In the genomic region with DNA sequence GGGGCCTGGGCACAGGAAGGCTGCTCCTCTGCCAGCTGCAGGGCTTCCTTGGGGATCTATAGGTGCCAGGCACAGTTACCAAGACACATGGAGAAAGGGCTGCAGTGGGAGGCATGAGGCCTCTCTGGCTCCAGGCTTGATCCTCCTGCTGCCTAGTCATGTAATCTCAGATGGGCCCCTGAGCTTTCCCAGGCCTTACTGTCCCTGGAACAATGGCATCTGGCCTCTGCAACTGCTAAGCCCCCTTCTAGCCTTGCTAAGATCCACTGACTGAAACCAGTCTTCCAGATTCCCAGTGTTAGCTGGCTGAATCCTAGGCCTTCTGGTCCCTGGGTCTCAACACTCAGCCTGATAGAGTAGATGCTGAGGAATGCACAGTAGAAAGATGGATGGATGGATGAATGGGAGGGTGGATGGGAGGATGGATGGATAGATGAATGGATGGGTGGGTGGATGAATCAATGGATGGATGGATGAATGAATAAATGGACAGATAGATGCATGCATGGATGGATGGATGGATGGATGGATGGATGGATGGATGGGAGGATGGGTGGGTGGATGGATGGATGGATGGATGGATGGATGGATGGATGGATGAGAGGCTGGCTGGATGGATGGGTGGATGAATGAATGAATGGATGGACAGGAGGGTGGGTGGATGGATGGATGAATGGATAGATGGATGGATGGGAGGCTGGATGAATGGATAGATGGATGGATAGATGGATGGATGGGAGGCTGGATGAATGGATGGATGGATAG, we compare ENCODE assay signal across 21 cellular contexts. TPM values are rescaled to one million over a fixed set of nuclear protein-coding genes. Genes with fewer than 3 reads are reported as not detected.
DNase-seq lines count a peak whose midpoint lies in the region; ATAC-seq, FAIRE-seq and TF ChIP-seq lines count a peak whose summit lies in the region.
"Had no signal": no experiment of that assay in that cellular context is flagged by ENCODE, and none has a peak within 500 bp of the region (broad histone marks: within the 10 kb centered on the region; RNA-seq: fewer than 3 reads in every experiment).

No MANE protein-coding gene starts in this region.

- H3K36me3 ChIP-seq in HepG2 (replicated peaks in 1 of 2; ENCODE audit: control insufficient read depth in 1 of 2, insufficient read depth in 2 of 2, low read length in 2 of 2) (no peaks in the 10 kb centered on the region), right lobe of liver (no peaks in the 10 kb centered on the region), hepatocyte (replicated peaks; ENCODE audit: insufficient read depth, low read depth) (no peaks in the 10 kb centered on the region)

- H3K4me3 ChIP-seq in HepG2 (replicated peaks in 1 of 3; ENCODE audit: insufficient read depth in 1 of 3, low read depth in 2 of 3, low read length in 3 of 3) (no peak overlapping the region), right lobe of liver (no peak overlapping the region), hepatocyte (no peak overlapping the region)
- H3K4me3 ChIP-seq: A549 had no signal

- FAIRE-seq in HepG2 (lab: Jason Lieb, UNC) (no peak), RCC 7860 (lab: Jason Lieb, UNC) (no peak)
- FAIRE-seq: A549, D721Med, GM12892, GM18507 had no signal

- intact Hi-C loops in HepG2 (cut with micrococcal nuclease; ENCODE audit: unreplicated experiment) = no loop called here
- intact Hi-C loops in right lobe of liver (cut with DNase I) = no loop called here

- TF ChIP-seq EP300 in HepG2 (IDR thresholded peaks at IDR 0.05; ENCODE audit: low read depth in 2 of 2, low read length in 2 of 2) (no peak), HepG2 (CRISPR knock-in tag; IDR thresholded peaks at IDR 0.05; ENCODE audit: borderline replicate concordance) (no peak)

- H3K4me1 ChIP-seq in HepG2 (ENCODE audit: insufficient read depth, low read length) (peaks cover 31% of the 10 kb centered on the region), right lobe of liver (no peaks in the 10 kb centered on the region), hepatocyte (ENCODE audit: insufficient read depth) (no peaks in the 10 kb centered on the region)
- H3K4me1 ChIP-seq: A549, Caco-2 had no signal

- H3K9ac ChIP-seq in HepG2 (ENCODE audit: insufficient read depth, low read depth, low read length) = no peak overlapping the region

- ATAC-seq in HepG2 (no peak), right lobe of liver (no peak)
- ATAC-seq: A549 had no signal

- TF ChIP-seq RAD21 in HepG2 (CRISPR knock-in tag; IDR thresholded peaks at IDR 0.05) = no peak

- H3K27ac ChIP-seq in HepG2 (ENCODE audit: extremely low read length, insufficient read depth, low read length) (no peak overlapping the region), right lobe of liver (no peak overlapping the region), hepatocyte (peak overlapping the region; percentile 58)
- H3K27ac ChIP-seq: 22Rv1, A549, C4-2B, HL-60 had no signal

- no peaks in the 10 kb centered on the region for H3K9me3 ChIP-seq in HepG2 (ENCODE audit: low read length)
- no peaks in the 10 kb centered on the region for H3K9me3 ChIP-seq in right lobe of liver
- no peaks in the 10 kb centered on the region for H3K9me3 ChIP-seq in hepatocyte (ENCODE audit: low read depth)
- H3K9me3 ChIP-seq: A549, Caco-2 had no signal

- TF ChIP-seq POLR2A in HepG2 (IDR thresholded peaks at IDR 0.05; ENCODE audit: insufficient read depth in 1 of 2, low read depth in 2 of 2, low read length in 2 of 2) (no peak), right lobe of liver (IDR thresholded peaks at IDR 0.05) (no peak)

- CTCF ChIA-PET in HepG2 (lab: Yijun Ruan, JAX; ENCODE audit: low intra/inter-chr PET ratio, low total read pairs) = no interaction called here

- POLR2A ChIA-PET in HepG2 (lab: Yijun Ruan, JAX) = no interaction called here

- H3K79me2 ChIP-seq in HepG2 (ENCODE audit: insufficient read depth, low read length) (no peaks in the 10 kb centered on the region), hepatocyte (no peaks in the 10 kb centered on the region)

- no peak overlapping the region for H3K4me2 ChIP-seq in HepG2 (ENCODE audit: low read depth, low read length)
- no peak overlapping the region for H3K4me2 ChIP-seq in hepatocyte
- H3K4me2 ChIP-seq: A549 had no signal

- no peaks in the 10 kb centered on the region for H4K20me1 ChIP-seq in HepG2 (ENCODE audit: insufficient read depth, low read length)
- H4K20me1 ChIP-seq in hepatocyte (ENCODE audit: insufficient read depth, poor library complexity, severe bottlenecking) = no peaks in the 10 kb centered on the region

- H3K27me3 ChIP-seq in HepG2 (ENCODE audit: control insufficient read depth in 1 of 2, insufficient read depth in 2 of 2, low read length in 2 of 2) (peaks cover 16 to 62% of the 10 kb centered on the region in 2 experiments; a peak in 4 of 5 replicates), right lobe of liver (no peaks in the 10 kb centered on the region), hepatocyte (no peaks in the 10 kb centered on the region)

- H3K9me2 ChIP-seq in hepatocyte (replicated peaks; ENCODE audit: insufficient read depth) = no peaks in the 10 kb centered on the region

- in situ Hi-C loops in HepG2 (cut with HindIII; ENCODE audit: extremely low pct_ligation_motif_present, low pct_unique_long_range_greater_than_20kb) = no loop called here

- no peak overlapping the region for H2AFZ ChIP-seq in HepG2 (ENCODE audit: low read length)
- no peak overlapping the region for H2AFZ ChIP-seq in hepatocyte

- TF ChIP-seq CTCF in HepG2 (CRISPR knock-in tag; IDR thresholded peaks at IDR 0.05) (no peak), right lobe of liver (IDR thresholded peaks at IDR 0.05) (no peak), hepatocyte (IDR thresholded peaks at IDR 0.05; ENCODE audit: poor library complexity) (no peak)

- BruUV-seq in HepG2 (replicated peaks; lab: Mats Ljungman, UMichigan) = no TSS peak

- DNase-seq in NCI-H82 (lab: John Stamatoyannopoulos, UW) (peak; percentile 51), NCI-H82 treated with DMSO at 0.1 percent for 48 hours (lab: John Stamatoyannopoulos, UW; ENCODE audit: unreplicated experiment) (no peak), HepG2 (ENCODE audit: low spot score) (no peak), right lobe of liver (no peak), hepatocyte (ENCODE audit: low spot score) (peak; percentile 61), RCC 7860 (ENCODE audit: low spot score) (no peak), GM19238 (ENCODE audit: insufficient read length, low spot score) (no peak)
- no peak for DNase-seq in activated T-cell treated with anti-CD3 and anti-CD28 coated beads, Interleukin-2, amount 50 U/mL, for 1 hour
- DNase-seq: AML-193; CD4-positive, alpha-beta T cell; GDM1; GOT3; H9 had no signal

TF ChIP-seq in HepG2, 621 proteins besides CTCF, POLR2A, EP300 and RAD21 (continues in another document):
- TF ChIP-seq, protein P1, sequence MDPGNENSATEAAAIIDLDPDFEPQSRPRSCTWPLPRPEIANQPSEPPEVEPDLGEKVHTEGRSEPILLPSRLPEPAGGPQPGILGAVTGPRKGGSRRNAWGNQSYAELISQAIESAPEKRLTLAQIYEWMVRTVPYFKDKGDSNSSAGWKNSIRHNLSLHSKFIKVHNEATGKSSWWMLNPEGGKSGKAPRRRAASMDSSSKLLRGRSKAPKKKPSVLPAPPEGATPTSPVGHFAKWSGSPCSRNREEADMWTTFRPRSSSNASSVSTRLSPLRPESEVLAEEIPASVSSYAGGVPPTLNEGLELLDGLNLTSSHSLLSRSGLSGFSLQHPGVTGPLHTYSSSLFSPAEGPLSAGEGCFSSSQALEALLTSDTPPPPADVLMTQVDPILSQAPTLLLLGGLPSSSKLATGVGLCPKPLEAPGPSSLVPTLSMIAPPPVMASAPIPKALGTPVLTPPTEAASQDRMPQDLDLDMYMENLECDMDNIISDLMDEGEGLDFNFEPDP (CRISPR knock-in tag; conservative IDR thresholded peaks at IDR 0.05) = no peak
- no peak for TF ChIP-seq ZSCAN22 (CRISPR knock-in tag; IDR thresholded peaks at IDR 0.05)
- no peak for TF ChIP-seq EZH2 (conservative IDR thresholded peaks at IDR 0.05; ENCODE audit: low read depth, low read length)
- TF ChIP-seq FOXA1 (IDR thresholded peaks at IDR 0.05) = 0 out of 2 replicates have a peak, but pooled peaks have one; percentile 3
- no peak for TF ChIP-seq FOXA1 (CRISPR knock-in tag; IDR thresholded peaks at IDR 0.05)

RNA-seq across cellular contexts. Expression of a gene that starts 27.9 kb away (rescaled TPM):
- 16.6 and 16.9 TPM in 2 replicates for total RNA-seq in HepG2 (2016; rRNA removed; fragmentation: Illumina TruSeq; extraction: Trizol)
- total RNA-seq in HepG2 (2016; cell fraction: cytosol; rRNA removed; fragmentation: Illumina TruSeq; extraction: Trizol; ENCODE audit: low read depth) = 19.2 and 19.4 TPM in 2 replicates
- total RNA-seq in HepG2 (2016; cell fraction: insoluble cytoplasmic fraction; rRNA removed; fragmentation: Illumina TruSeq; extraction: Trizol) = 14.6 and 17.1 TPM in 2 replicates
- 21.3 and 24.1 TPM in 2 replicates for total RNA-seq in HepG2 (2016; cell fraction: membrane; rRNA removed; fragmentation: Illumina TruSeq; extraction: Trizol)
- total RNA-seq in HepG2 (2016; cell fraction: nucleus; rRNA removed; fragmentation: Illumina TruSeq; extraction: Trizol) = 21.2 and 22.3 TPM in 2 replicates
- polyA plus RNA-seq in HepG2 (2011; rRNA removed) = 35.4 and 38.7 TPM in 2 replicates
- polyA plus RNA-seq in HepG2 (2011; cell fraction: cytosol; rRNA removed) = 16.5 and 20.9 TPM in 2 replicates
- 91.0 and 107 TPM in 2 replicates for polyA plus RNA-seq in HepG2 (2011; cell fraction: nucleus; rRNA removed)
- 36.0 and 39.2 TPM in 2 replicates for polyA plus RNA-seq in HepG2 (2012)
- polyA plus RNA-seq in HepG2 (2016; cell fraction: cytosol; fragmentation: Illumina TruSeq; extraction: Trizol; ENCODE audit: low read depth) = 35.0 and 39.6 TPM in 2 replicates
- 21.6 and 26.9 TPM in 2 replicates for polyA plus RNA-seq in HepG2 (2016; cell fraction: insoluble cytoplasmic fraction; fragmentation: Illumina TruSeq; extraction: Trizol; ENCODE audit: low read depth)
- polyA plus RNA-seq in HepG2 (2016; cell fraction: membrane; fragmentation: Illumina TruSeq; extraction: Trizol; ENCODE audit: low read depth) = 31.2 and 32.6 TPM in 2 replicates
- 57.5 and 60.6 TPM in 2 replicates for polyA plus RNA-seq in HepG2 (2016; cell fraction: nucleus; fragmentation: Illumina TruSeq; extraction: Trizol; ENCODE audit: insufficient read depth, low read depth)
- polyA minus RNA-seq in HepG2 (2011; rRNA and poly(A)+ RNA removed; ENCODE audit: low replicate concordance) = 6.7 and 47.8 TPM in 2 replicates
- 28.0 and 37.6 TPM in 2 replicates for polyA minus RNA-seq in HepG2 (2011; cell fraction: cytosol; rRNA and poly(A)+ RNA removed)
- polyA minus RNA-seq in HepG2 (2011; cell fraction: nucleus; rRNA and poly(A)+ RNA removed) = 30.5 and 30.6 TPM in 2 replicates
- 1 to 10 TPM; 4.3 to 6.5 (median 5.7) TPM for total RNA-seq in right lobe of liver
- 34.3 and 35.6 TPM in 2 replicates for total RNA-seq in hepatocyte
- polyA plus RNA-seq in hepatocyte = 42.9 and 44.2 TPM in 2 replicates

Comparison
In these comparisons a context has a peak if more than half of its experiments do, and no peak if none do; other contexts are left out.
1. DNase-seq: peak in NCI-H82 (single experiment) and hepatocyte (single experiment); none in NCI-H82 treated with DMSO at 0.1 percent for 48 hours (single experiment), HepG2 (single experiment), right lobe of liver (0 of 3), RCC 7860 (single experiment), GM19238 (single experiment) and activated T-cell treated with anti-CD3 and anti-CD28 coated beads, Interleukin-2, amount 50 U/mL, for 1 hour (single experiment).